ENCODE assay signal across 28 cellular contexts in the genomic region with DNA sequence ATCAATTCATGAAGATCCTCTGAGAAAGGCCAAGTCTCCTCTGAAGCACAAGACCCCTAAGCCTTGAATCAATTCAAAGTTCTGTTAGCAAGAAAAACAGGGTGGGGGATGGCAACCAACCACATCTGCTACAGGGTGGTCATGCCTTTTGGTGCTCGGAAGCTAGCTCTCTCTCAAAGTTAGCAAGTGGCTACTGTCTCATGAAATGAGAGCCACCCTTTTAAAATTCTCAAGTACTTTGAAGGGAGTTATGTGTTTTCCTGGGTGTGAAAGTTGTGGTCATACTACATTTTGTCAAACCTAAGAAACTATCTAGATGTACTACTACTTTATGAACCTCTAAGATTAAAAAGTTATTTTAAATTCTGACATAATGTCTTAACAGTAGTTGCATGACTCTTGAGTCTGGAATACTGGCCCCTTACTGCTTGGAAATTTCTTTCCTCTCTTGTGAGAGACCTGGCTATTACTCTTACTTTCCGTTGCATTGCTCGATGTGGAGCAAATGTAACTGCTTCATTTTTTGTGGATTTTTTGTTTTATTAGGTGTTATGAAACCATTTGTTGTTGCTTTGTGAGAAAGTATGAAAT.
"Had no signal": no experiment of that assay in that cellular context is flagged by ENCODE, and none has a peak within 500 bp of the region (broad histone marks: within the 10 kb centered on the region; RNA-seq: fewer than 3 reads in every experiment).

No MANE protein-coding gene starts in this region.

- ATAC-seq: foreskin keratinocyte; heart right ventricle; left ventricle myocardium superior; lower lobe of right lung; mucosa of descending colon; naive thymus-derived CD4-positive, alpha-beta T cell; pancreas; right lobe of liver had no signal

- H3K4me2 ChIP-seq: smooth muscle cell had no signal

- H3K4me3 Mint-ChIP-seq: mesothelial cell of epicardium, type B pancreatic cell had no signal

- DNase-seq: caudate nucleus; dorsolateral prefrontal cortex; effector CD4-positive, alpha-beta T cell; foreskin keratinocyte; glutamatergic neuron; heart right ventricle; hypothalamus; left ventricle myocardium superior; lower lobe of right lung; mucosa of descending colon; naive thymus-derived CD4-positive, alpha-beta T cell; pancreas; right lobe of liver; stimulated activated CD4-positive, alpha-beta T cell treated with anti-CD3 and anti-CD28 coated beads, Interleukin-12 subunit alpha, Interleukin-12 subunit beta, amount 100 ng/mL, for 4 hours; stimulated activated CD4-positive, alpha-beta T cell treated with anti-CD3 and anti-CD28 coated beads, Interleukin-1b, Interleukin-23, amount 100 ng/mL, for 48 hours; stimulated activated CD4-positive, alpha-beta T cell treated with anti-CD3 and anti-CD28 coated beads, Interleukin-4, amount 100 ng/mL, for 1 hour; stimulated activated CD8-positive, alpha-beta memory T cell treated with anti-CD3 and anti-CD28 coated beads, Interleukin-4, amount 100 ng/mL, for 48 hours; stimulated activated naive CD4-positive, alpha-beta T cell; substantia nigra; testis; tibial artery had no signal

- H3K9me3 ChIP-seq: esophagus muscularis mucosa, lower lobe of right lung, mucosa of descending colon, neutrophil, pancreas, right lobe of liver, testis, tibial artery had no signal

- H3K36me3 ChIP-seq: esophagus muscularis mucosa, heart right ventricle, lower lobe of right lung, neutrophil, pancreas, right lobe of liver, tibial artery had no signal

- H3K36me3 Mint-ChIP-seq: memory B cell, mesothelial cell of epicardium, type B pancreatic cell had no signal

- H3K27ac ChIP-seq: dorsolateral prefrontal cortex, epithelial cell of prostate, esophagus muscularis mucosa, foreskin keratinocyte, heart right ventricle, lower lobe of right lung, neutrophil, pancreas, right lobe of liver, testis, tibial artery had no signal

- H3K4me1 ChIP-seq: foreskin keratinocyte, heart right ventricle, lower lobe of right lung, pancreas, right lobe of liver, testis, tibial artery had no signal

- H3K27me3 ChIP-seq: dorsolateral prefrontal cortex, esophagus muscularis mucosa, foreskin keratinocyte, heart right ventricle, neutrophil, pancreas, right lobe of liver, testis, tibial artery had no signal

- H3K9me3 Mint-ChIP-seq: memory B cell had no signal

- H3K27me3 Mint-ChIP-seq: memory B cell; naive thymus-derived CD4-positive, alpha-beta T cell; type B pancreatic cell had no signal

- H3K4me3 ChIP-seq: dorsolateral prefrontal cortex, esophagus muscularis mucosa, heart right ventricle, lower lobe of right lung, mucosa of descending colon, pancreas, right lobe of liver, smooth muscle cell, testis, tibial artery had no signal

- H3K27ac Mint-ChIP-seq: memory B cell, mesothelial cell of epicardium, type B pancreatic cell had no signal
